In genomic region chr20:4082406-4083102, GRCh38 we compare ENCODE assay signal across 1 cellular context.
TF ChIP-seq lines count a peak whose summit lies in the region.

No MANE protein-coding gene starts in this region.

TF ChIP-seq in HepG2, 621 proteins besides CTCF, POLR2A, EP300 and RAD21 (continued from another document and continues in another):
- TF ChIP-seq ZNF326 (CRISPR knock-in tag; IDR thresholded peaks at IDR 0.05; ENCODE audit: borderline replicate concordance) (no peak), DMAP1 (CRISPR knock-in tag; IDR thresholded peaks at IDR 0.05) (no peak; the same call in 1 of the 2 replicates), NFE2 (CRISPR knock-in tag; IDR thresholded peaks at IDR 0.05) (no peak), ZBTB44 (CRISPR knock-in tag; IDR thresholded peaks at IDR 0.05) (no peak), BATF2 (CRISPR knock-in tag; IDR thresholded peaks at IDR 0.05) (no peak), ATAD3A (CRISPR knock-in tag; IDR thresholded peaks at IDR 0.05) (no peak), ZNF207 (IDR thresholded peaks at IDR 0.05; ENCODE audit: borderline replicate concordance) (no peak), GABPA (IDR thresholded peaks at IDR 0.05; ENCODE audit: low read depth, low read length) (no peak), GABPA (CRISPR knock-in tag; IDR thresholded peaks at IDR 0.05; ENCODE audit: low read depth) (no peak), TFAP4 (IDR thresholded peaks at IDR 0.05; ENCODE audit: borderline replicate concordance, low read depth) (no peak), ZNF281 (CRISPR knock-in tag; IDR thresholded peaks at IDR 0.05; ENCODE audit: borderline replicate concordance) (peak; percentile 63; the same call in 1 of the 2 replicates), ZBTB21 (CRISPR knock-in tag; IDR thresholded peaks at IDR 0.05) (no peak), REST (IDR thresholded peaks at IDR 0.05; ENCODE audit: borderline replicate concordance in 1 of 2, low read depth in 1 of 2, low read length in 2 of 2) (no peak), RBM22 (optimal IDR thresholded peaks at IDR 0.05; ENCODE audit: low read length) (no peak), ZNF777 (CRISPR knock-in tag; IDR thresholded peaks at IDR 0.05) (no peak), ZNF580 (CRISPR knock-in tag; IDR thresholded peaks at IDR 0.05; ENCODE audit: borderline replicate concordance, low read depth) (peak; percentile 40; the same call in 1 of the 2 replicates), ZBTB38 (CRISPR knock-in tag; IDR thresholded peaks at IDR 0.05) (no peak), ERF (CRISPR knock-in tag; IDR thresholded peaks at IDR 0.05) (peak; percentile 51; the same call in 1 of the 2 replicates), ARID5B (CRISPR knock-in tag; IDR thresholded peaks at IDR 0.05) (peak; percentile 52), ZNF720 (CRISPR knock-in tag; IDR thresholded peaks at IDR 0.05) (no peak), ZNF20 (CRISPR knock-in tag; IDR thresholded peaks at IDR 0.05) (no peak), ZNF574 (CRISPR knock-in tag; IDR thresholded peaks at IDR 0.05) (peak; percentile 53), PTBP1 (IDR thresholded peaks at IDR 0.05; ENCODE audit: low read depth, low read length, poor library complexity, severe bottlenecking) (no peak), ZFP82 (CRISPR knock-in tag; IDR thresholded peaks at IDR 0.05; ENCODE audit: borderline replicate concordance) (no peak), SIX4 (CRISPR knock-in tag; IDR thresholded peaks at IDR 0.05) (no peak), MYNN (CRISPR knock-in tag; IDR thresholded peaks at IDR 0.05; ENCODE audit: low read depth) (no peak), NAIF1 (CRISPR knock-in tag; IDR thresholded peaks at IDR 0.05; ENCODE audit: borderline replicate concordance) (no peak), ZNF589 (CRISPR knock-in tag; conservative IDR thresholded peaks at IDR 0.05) (no peak), GTF2F1 (IDR thresholded peaks at IDR 0.05; ENCODE audit: low read length) (no peak), DNMT3B (CRISPR knock-in tag; conservative IDR thresholded peaks at IDR 0.05) (no peak), ZBTB10 (CRISPR knock-in tag; IDR thresholded peaks at IDR 0.05; ENCODE audit: borderline replicate concordance) (no peak), ZNF143 (CRISPR knock-in tag; IDR thresholded peaks at IDR 0.05) (no peak), KDM5A (IDR thresholded peaks at IDR 0.05; ENCODE audit: borderline replicate concordance, low read length) (no peak), USF2 (IDR thresholded peaks at IDR 0.05; ENCODE audit: low read depth, low read length) (peak; percentile 48; the same call in 1 of the 2 replicates), USF2 (CRISPR knock-in tag; IDR thresholded peaks at IDR 0.05; ENCODE audit: borderline replicate concordance) (peak; percentile 39; the same call in 1 of the 2 replicates), THYN1 (CRISPR knock-in tag; IDR thresholded peaks at IDR 0.05; ENCODE audit: borderline replicate concordance, low read depth) (no peak)
